ENCODE assay signal across 22 cellular contexts in the genomic region with DNA sequence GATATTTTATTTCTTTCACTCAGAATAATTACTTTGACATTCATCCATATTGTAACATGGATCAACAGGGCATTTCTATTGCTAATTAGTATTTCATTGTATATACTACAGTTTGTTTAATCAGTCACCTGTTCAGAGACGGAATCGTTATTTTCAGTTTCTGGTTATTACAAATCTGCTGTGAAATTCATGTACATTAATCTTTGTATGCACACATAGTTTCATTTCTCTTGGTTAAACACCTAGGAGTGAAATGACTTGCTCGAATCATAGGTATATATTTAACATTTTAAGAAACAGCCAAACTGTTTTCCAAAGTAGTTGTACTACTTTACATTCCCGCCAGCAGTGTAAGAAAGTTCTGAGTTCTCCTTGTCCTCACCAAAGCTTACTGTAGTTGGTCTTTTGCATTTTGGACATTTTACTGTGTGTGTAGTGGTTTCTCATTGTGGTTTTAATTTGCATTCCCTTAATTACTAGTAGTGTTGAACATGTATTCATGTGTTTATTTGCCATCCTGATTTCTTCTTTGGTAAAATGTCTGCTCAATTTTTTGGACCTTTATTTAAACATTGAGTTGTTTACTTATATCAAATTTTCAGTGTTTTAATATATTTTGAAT.
DNase-seq lines count a peak whose midpoint lies in the region; ATAC-seq and TF ChIP-seq lines count a peak whose summit lies in the region.
"Had no signal": no experiment of that assay in that cellular context is flagged by ENCODE, and none has a peak within 500 bp of the region (broad histone marks: within the 10 kb centered on the region; RNA-seq: fewer than 3 reads in every experiment).

No MANE protein-coding gene starts in this region.

- H3K9me3 Mint-ChIP-seq in endothelial cell (ENCODE audit: unreplicated experiment) = no peaks in the 10 kb centered on the region
- H3K9me3 Mint-ChIP-seq: activated naive CD8-positive, alpha-beta T cell treated with anti-CD3 and anti-CD28 coated beads for 36 hours; activated T-cell treated with anti-CD3 and anti-CD28 coated beads, Interleukin-2, amount 50 U/mL, for 4 hours had no signal

- H3K4me1 Mint-ChIP-seq in T-helper 17 cell = no peaks in the 10 kb centered on the region
- H3K4me1 Mint-ChIP-seq in endothelial cell (ENCODE audit: unreplicated experiment) = no peaks in the 10 kb centered on the region
- H3K4me1 Mint-ChIP-seq: activated naive CD8-positive, alpha-beta T cell treated with anti-CD3 and anti-CD28 coated beads for 36 hours; CD8-positive, alpha-beta memory T cell had no signal

- no peak for TF ChIP-seq CTCF in endothelial cell (IDR thresholded peaks at IDR 0.05; ENCODE audit: unreplicated experiment)

- DNase-seq in T-helper 17 cell (no peak), endothelial cell (ENCODE audit: low spot score) (no peak), SHP77 treated with DMSO at 0.1 percent for 48 hours (lab: John Stamatoyannopoulos, UW) (no peak), putamen (ENCODE audit: low spot score) (no peak)
- DNase-seq: activated CD4-positive, alpha-beta T cell treated with anti-CD3 and anti-CD28 coated beads, Interleukin-2, amount 50 U/mL, for 4 hours; activated naive CD8-positive, alpha-beta T cell treated with anti-CD3 and anti-CD28 coated beads for 36 hours; activated T-cell treated with anti-CD3 and anti-CD28 coated beads, Interleukin-2, amount 50 U/mL, for 4 hours; CD8-positive, alpha-beta memory T cell; DMS79 treated with DMSO at 0.1 percent for 48 hours; dorsolateral prefrontal cortex; NCI-H1048; NCI-H748 treated with DMSO at 0.1 percent for 48 hours; ovary; stimulated activated CD4-positive, alpha-beta T cell treated with anti-CD3 and anti-CD28 coated beads, Interleukin-4, amount 100 ng/mL, for 4 hours; SW 1271 had no signal

- H3K27me3 Mint-ChIP-seq in T-helper 17 cell (peaks cover 9% of the 10 kb centered on the region), endothelial cell (ENCODE audit: unreplicated experiment) (no peaks in the 10 kb centered on the region)
- H3K27me3 Mint-ChIP-seq: CD8-positive, alpha-beta memory T cell had no signal

- no peaks in the 10 kb centered on the region for H3K9me3 ChIP-seq in T-helper 17 cell (ENCODE audit: control insufficient read depth, low read length, poor library complexity, severe bottlenecking)
- H3K9me3 ChIP-seq: ovary, thoracic aorta had no signal

- H3K4me3 Mint-ChIP-seq in T-helper 17 cell = no peak overlapping the region
- no peak overlapping the region for H3K4me3 Mint-ChIP-seq in endothelial cell (ENCODE audit: unreplicated experiment)
- H3K4me3 Mint-ChIP-seq: activated naive CD8-positive, alpha-beta T cell treated with anti-CD3 and anti-CD28 coated beads for 36 hours; activated T-cell treated with anti-CD3 and anti-CD28 coated beads, Interleukin-2, amount 50 U/mL, for 4 hours; CD8-positive, alpha-beta memory T cell had no signal

- H3K27ac Mint-ChIP-seq in T-helper 17 cell (no peak overlapping the region), endothelial cell (ENCODE audit: unreplicated experiment) (no peak overlapping the region)
- H3K27ac Mint-ChIP-seq: activated naive CD8-positive, alpha-beta T cell treated with anti-CD3 and anti-CD28 coated beads for 36 hours; CD8-positive, alpha-beta memory T cell had no signal

- ATAC-seq in GM18520 (IDR thresholded peaks at IDR 0.05; ENCODE audit: unreplicated experiment) = peak; percentile 92
- peak; percentile 75 for ATAC-seq in GM19467 (IDR thresholded peaks at IDR 0.05; ENCODE audit: unreplicated experiment)
- ATAC-seq in HG02884 (IDR thresholded peaks at IDR 0.05; ENCODE audit: unreplicated experiment) = peak; percentile 79
- ATAC-seq in HG03442 (IDR thresholded peaks at IDR 0.05; ENCODE audit: unreplicated experiment) = peak; percentile 78
- ATAC-seq in T-helper 17 cell = no peak
- ATAC-seq: activated T-cell treated with anti-CD3 and anti-CD28 coated beads, Interleukin-2, amount 50 U/mL, for 4 hours; esophagus mucosa; K562 had no signal

- H3K36me3 Mint-ChIP-seq in T-helper 17 cell (ENCODE audit: low read depth) (no peaks in the 10 kb centered on the region), endothelial cell (ENCODE audit: low read depth, unreplicated experiment) (no peaks in the 10 kb centered on the region)
- H3K36me3 Mint-ChIP-seq: activated naive CD8-positive, alpha-beta T cell treated with anti-CD3 and anti-CD28 coated beads for 36 hours; CD8-positive, alpha-beta memory T cell had no signal
